In genomic region chr5:138129347-138129746, GRCh38 we compare ENCODE assay signal across 26 cellular contexts. TPM values are rescaled to one million over a fixed set of nuclear protein-coding genes. Genes with fewer than 3 reads are reported as not detected.
A peak's percentile ranks its signal among the peaks of the same experiment; 100 is the strongest.
DNase-seq lines count a peak whose midpoint lies in the region; ATAC-seq and TF ChIP-seq lines count a peak whose summit lies in the region.
"Had no signal": no experiment of that assay in that cellular context is flagged by ENCODE, and none has a peak within 500 bp of the region (broad histone marks: within the 10 kb centered on the region; RNA-seq: fewer than 3 reads in every experiment).

No MANE protein-coding gene starts in this region.

- no peak for TF ChIP-seq CTCF in HEK293 (tag by site-specific recombination; IDR thresholded peaks at IDR 0.05)
- no peak for TF ChIP-seq CTCF in PC-3 (conservative IDR thresholded peaks at IDR 0.05; ENCODE audit: low read depth, low read length)

- H3K9me3 ChIP-seq in HEK293 (ENCODE audit: control insufficient read depth, insufficient read depth, low read depth, low read length) (no peaks in the 10 kb centered on the region), PC-3 (ENCODE audit: low read length) (no peaks in the 10 kb centered on the region)
- H3K9me3 ChIP-seq in effector memory CD4-positive, alpha-beta T cell (ENCODE audit: control insufficient read depth, low read length), result no peaks in the 10 kb centered on the region
- H3K9me3 ChIP-seq: BE2C, BLaER1 had no signal

- CTCF ChIA-PET in HEK293 (lab: Yijun Ruan, JAX), result interaction anchor here (0.6 to 6.7 kb wide), 10 partner anchors 11 to 458 kb away, joined by 3 to 54 read pairs (median 4); partner anchors contain the start of gene WNT8A
- CTCF ChIA-PET in HEK293T (lab: Yijun Ruan, JAX), result interaction anchor here (0.6 to 2.9 kb wide), 6 partner anchors 23 to 500 kb away, joined by 3 to 15 read pairs (median 6); partner anchors contain the start of gene FAM13B
- CTCF ChIA-PET in PC-3 (lab: Charles Lee), result no interaction called here

- DNase-seq in HEK293T (ENCODE audit: extremely low spot score) (no peak), PC-3 (no peak), SHP77 (lab: John Stamatoyannopoulos, UW) (no peak)
- DNase-seq in effector memory CD4-positive, alpha-beta T cell, result no peak
- no peak for DNase-seq in stimulated activated CD4-positive, alpha-beta T cell treated with anti-CD3 and anti-CD28 coated beads, Interleukin-12 subunit alpha, Interleukin-12 subunit beta, amount 100 ng/mL, for 4 hours
- DNase-seq: 8988T; ACHN; BE2C; C1 segment of cervical spinal cord; CD4-positive, alpha-beta memory T cell; CD4-positive, CD25-positive, alpha-beta regulatory T cell; CD8-positive, alpha-beta memory T cell; COR-L47; DMS 273 treated with DMSO at 0.1 percent for 48 hours; DMS153; DMS53; DMS79; DND-41; EL; GDM1 had no signal

- POLR2A ChIA-PET in HEK293 (lab: Yijun Ruan, JAX) (interaction anchor here (0.7 kb wide), 1 partner anchor 104 kb away, joined by 3 read pairs; no protein-coding TSS in a partner anchor), HEK293T (lab: Yijun Ruan, JAX) (interaction anchor here (1.0 kb wide), 1 partner anchor 96 kb away, joined by 4 read pairs; the partner anchor contains the start of gene FAM13B), PC-3 (lab: Charles Lee; ENCODE audit: unreplicated experiment) (no interaction called here)

- H3K4me2 ChIP-seq in PC-3 (ENCODE audit: low read length), result no peak overlapping the region

- peak; percentile 19 for ATAC-seq in PC-3
- ATAC-seq: GM12878 had no signal

- no peaks in the 10 kb centered on the region for H3K27me3 ChIP-seq in PC-3 (ENCODE audit: low read length)
- no peaks in the 10 kb centered on the region for H3K27me3 ChIP-seq in effector memory CD4-positive, alpha-beta T cell (replicated peaks; ENCODE audit: control insufficient read depth, insufficient read depth, low read length, poor library complexity, severe bottlenecking)
- H3K27me3 ChIP-seq: BLaER1 had no signal

- no peaks in the 10 kb centered on the region for H3F3A ChIP-seq in PC-3 (ENCODE audit: low read length, unreplicated experiment)

- BruUV-seq in PC-3 (replicated peaks; lab: Mats Ljungman, UMichigan), result no TSS peak

- no peak overlapping the region for H3K9ac ChIP-seq in PC-3 (ENCODE audit: low read length)
- H3K9ac ChIP-seq: BLaER1 had no signal

- no peaks in the 10 kb centered on the region for H3K79me2 ChIP-seq in PC-3 (ENCODE audit: low read length)

- H2AFZ ChIP-seq in PC-3 (ENCODE audit: low read length), result no peak overlapping the region

- H3K36me3 ChIP-seq in HEK293 (ENCODE audit: control insufficient read depth in 2 of 2, insufficient read depth in 1 of 2, low read length in 2 of 2) (no peaks in the 10 kb centered on the region), PC-3 (ENCODE audit: low read depth, low read length) (no peaks in the 10 kb centered on the region)
- no peaks in the 10 kb centered on the region for H3K36me3 ChIP-seq in effector memory CD4-positive, alpha-beta T cell (ENCODE audit: control insufficient read depth, insufficient read depth, low read length)
- H3K36me3 ChIP-seq: BE2C, BLaER1 had no signal

- no peaks in the 10 kb centered on the region for H4K20me1 ChIP-seq in PC-3 (ENCODE audit: low read length)
- H4K20me1 ChIP-seq: BLaER1 had no signal

- intact Hi-C loops in PC-3 (cut with micrococcal nuclease), result loop anchor here (2.0 kb wide), 1 partner anchor 17 kb away; no protein-coding TSS in a partner anchor

- H3K4me3 ChIP-seq in HEK293 (ENCODE audit: low read depth, low read length) (no peak overlapping the region), PC-3 (ENCODE audit: low read length) (no peak overlapping the region)
- H3K4me3 ChIP-seq in effector memory CD4-positive, alpha-beta T cell (ENCODE audit: insufficient read depth, low read depth, low read length, poor library complexity, severe bottlenecking), result no peak overlapping the region
- H3K4me3 ChIP-seq: BLaER1, GM12878 had no signal

- H3K27ac ChIP-seq in HEK293 (ENCODE audit: extremely low read depth, low read depth, low read length) (peak overlapping the region; percentile 22; the same call in 1 of the 2 replicates), PC-3 (ENCODE audit: low read length) (peak overlapping the region; percentile 77; the same call in 1 of the 2 replicates)
- no peak overlapping the region for H3K27ac ChIP-seq in effector memory CD4-positive, alpha-beta T cell (ENCODE audit: insufficient read depth, low read length, poor library complexity, severe bottlenecking)
- H3K27ac ChIP-seq: BLaER1 had no signal

- H3K9me2 ChIP-seq in PC-3 (replicated peaks; ENCODE audit: low read length), result no peaks in the 10 kb centered on the region

- H3K4me1 ChIP-seq in HEK293 (ENCODE audit: control insufficient read depth, insufficient read depth, low read length), result peaks cover 12% of the 10 kb centered on the region
- peaks cover 16% of the 10 kb centered on the region; the same call in 1 of the 2 replicates for H3K4me1 ChIP-seq in PC-3 (ENCODE audit: insufficient read depth, low read length)
- H3K4me1 ChIP-seq in effector memory CD4-positive, alpha-beta T cell (ENCODE audit: control insufficient read depth, insufficient read depth, low read length, poor library complexity, severe bottlenecking), result no peaks in the 10 kb centered on the region
- H3K4me1 ChIP-seq: BE2C had no signal

TF ChIP-seq in HEK293, 187 proteins besides CTCF, POLR2A, EP300 and RAD21 (continues in another document):
- no peak for TF ChIP-seq HIC1 (tag by site-specific recombination; IDR thresholded peaks at IDR 0.05)
- no peak for TF ChIP-seq ZNF549 (tag by site-specific recombination; IDR thresholded peaks at IDR 0.05)
- no peak for TF ChIP-seq ZSCAN30 (tag by site-specific recombination; IDR thresholded peaks at IDR 0.05)
- no peak for TF ChIP-seq KLF17 (tag by site-specific recombination; IDR thresholded peaks at IDR 0.05)
- TF ChIP-seq ZNF239 (tag by site-specific recombination; IDR thresholded peaks at IDR 0.05), result no peak
- TF ChIP-seq ZFP69B (tag by site-specific recombination; IDR thresholded peaks at IDR 0.05), result no peak
- no peak for TF ChIP-seq ZNF140 (tag by site-specific recombination; IDR thresholded peaks at IDR 0.05)

TF ChIP-seq in HEK293T, 16 proteins besides CTCF, POLR2A, EP300 and RAD21:
- no peak for TF ChIP-seq CTBP1 (IDR thresholded peaks at IDR 0.05; ENCODE audit: borderline replicate concordance)
- TF ChIP-seq PKNOX1 (IDR thresholded peaks at IDR 0.05), result 0 out of 2 replicates have a peak, but pooled peaks have one; percentile 28

RNA-seq across cellular contexts. Expression of gene NME5, which starts 9.9 kb away (rescaled TPM):
- 0.40 and 0.44 TPM in 2 replicates for total RNA-seq in PC-3 (2014; rRNA removed)
- total RNA-seq: A673; CD4-positive, alpha-beta memory T cell; CD4-positive, CD25-positive, alpha-beta regulatory T cell; CD8-positive, alpha-beta memory T cell; G401; GM12878 had no signal

RNA-seq across cellular contexts. Expression of gene WNT8A, which starts 45.5 kb away (rescaled TPM):
- not detected in 2 replicates for total RNA-seq in PC-3 (2014; rRNA removed)
- total RNA-seq: A673; CD4-positive, alpha-beta memory T cell; CD4-positive, CD25-positive, alpha-beta regulatory T cell; CD8-positive, alpha-beta memory T cell; Daoy; G401; GM12878 had no signal

RNA-seq across cellular contexts. Expression of gene BRD8, which starts 49.1 kb away (rescaled TPM):
- 30.5 and 35.6 TPM in 2 replicates for total RNA-seq in PC-3 (2014; rRNA removed)

RNA-seq across cellular contexts. Expression of gene KIF20A, which starts 49.6 kb away (rescaled TPM):
- total RNA-seq in PC-3 (2014; rRNA removed), result 55.5 and 59.0 TPM in 2 replicates
- total RNA-seq: CD4-positive, alpha-beta memory T cell had no signal
